31 cellular contexts compared by ENCODE assay signal in genomic region chr14:65689070-65689469, GRCh38.
"Had no signal": no experiment of that assay in that cellular context is flagged by ENCODE, and none has a peak within 500 bp of the region (broad histone marks: within the 10 kb centered on the region; RNA-seq: fewer than 3 reads in every experiment).

No MANE protein-coding gene starts in this region.

- H3K27ac ChIP-seq: ascending aorta, VCaP had no signal

- DNase-seq: activated CD4-positive, alpha-beta memory T cell treated with anti-CD3 and anti-CD28 coated beads, Interleukin-2, amount 10 ng/mL, durations not matched to agents 7 days and 5 days; activated CD4-positive, alpha-beta T cell treated with anti-CD3 and anti-CD28 coated beads for 1 hour; activated CD4-positive, alpha-beta T cell treated with anti-CD3 and anti-CD28 coated beads for 36 hours; activated CD4-positive, alpha-beta T cell treated with anti-CD3 and anti-CD28 coated beads for 48 hours; activated CD4-positive, alpha-beta T cell treated with anti-CD3 and anti-CD28 coated beads, Interleukin-2, amount 10 ng/mL, durations not matched to agents 7 days and 5 days; activated CD4-positive, alpha-beta T cell treated with anti-CD3 and anti-CD28 coated beads, Interleukin-2, amount 50 U/mL, for 48 hours; activated CD4-positive, CD25-positive, alpha-beta regulatory T cell; activated CD8-positive, alpha-beta memory T cell treated with anti-CD3 and anti-CD28 coated beads for 24 hours; activated CD8-positive, alpha-beta memory T cell treated with anti-CD3 and anti-CD28 coated beads, Interleukin-2, amount 10 ng/mL, durations not matched to agents 7 days and 5 days; activated CD8-positive, alpha-beta memory T cell treated with anti-CD3 and anti-CD28 coated beads, Interleukin-2, amount 50 U/mL, for 48 hours; activated CD8-positive, alpha-beta T cell treated with anti-CD3 and anti-CD28 coated beads, Interleukin-2, amount 10 ng/mL, durations not matched to agents 7 days and 5 days; activated effector memory CD4-positive, alpha-beta T cell treated with anti-CD3 and anti-CD28 coated beads, Interleukin-2, amount 50 U/mL, for 16 hours; activated gamma-delta T cell treated with Interleukin-2 at 50 U/mL for 16 hours; activated naive CD4-positive, alpha-beta T cell treated with anti-CD3 and anti-CD28 coated beads, Interleukin-2, amount 10 ng/mL, durations not matched to agents 7 days and 5 days; activated naive CD4-positive, alpha-beta T cell treated with Interleukin-2 at 50 U/mL for 16 hours; activated naive CD8-positive, alpha-beta T cell treated with anti-CD3 and anti-CD28 coated beads, Interleukin-2, amount 10 ng/mL, durations not matched to agents 7 days and 5 days; activated naive CD8-positive, alpha-beta T cell treated with anti-CD3 and anti-CD28 coated beads, Interleukin-2, amount 50 U/mL, for 24 hours; activated T-cell treated with anti-CD3 and anti-CD28 coated beads, Interleukin-2, amount 50 U/mL, for 1 hour; activated T-cell treated with anti-CD3 and anti-CD28 coated beads, Interleukin-2, amount 50 U/mL, for 4 hours; activated T-cell treated with anti-CD3 and anti-CD28 coated beads, Interleukin-2, amount 50 U/mL, for 72 hours; amygdala; anterior cingulate cortex; central memory CD4-positive, alpha-beta T cell; T-helper 1 cell; T-helper 2 cell; T-helper 9 cell had no signal

- ATAC-seq: activated CD4-positive, alpha-beta T cell treated with anti-CD3 and anti-CD28 coated beads for 36 hours; activated CD4-positive, CD25-positive, alpha-beta regulatory T cell treated with anti-CD3 and anti-CD28 coated beads, Interleukin-2, amount 50 U/mL, for 24 hours; activated CD8-positive, alpha-beta memory T cell treated with anti-CD3 and anti-CD28 coated beads, Interleukin-2, amount 10 ng/mL, durations not matched to agents 7 days and 5 days; activated CD8-positive, alpha-beta T cell treated with anti-CD3 and anti-CD28 coated beads, Interleukin-2, amount 10 ng/mL, durations not matched to agents 7 days and 5 days; activated naive CD8-positive, alpha-beta T cell treated with anti-CD3 and anti-CD28 coated beads, Interleukin-2, amount 50 U/mL, for 24 hours; activated T-cell treated with anti-CD3 and anti-CD28 coated beads, Interleukin-2, amount 50 U/mL, for 4 hours; activated T-cell treated with anti-CD3 and anti-CD28 coated beads, Interleukin-2, amount 50 U/mL, for 72 hours; activated T-helper 17 cell treated with anti-CD3 and anti-CD28 coated beads, Interleukin-2, amount 50 U/mL, for 72 hours had no signal

- H3K4me1 ChIP-seq: ascending aorta had no signal

- FAIRE-seq: TTC549 had no signal

- H3K27me3 ChIP-seq: ascending aorta had no signal

- H3K36me3 ChIP-seq: ascending aorta had no signal

- H3K4me3 ChIP-seq: ascending aorta had no signal
